In the genomic region with DNA sequence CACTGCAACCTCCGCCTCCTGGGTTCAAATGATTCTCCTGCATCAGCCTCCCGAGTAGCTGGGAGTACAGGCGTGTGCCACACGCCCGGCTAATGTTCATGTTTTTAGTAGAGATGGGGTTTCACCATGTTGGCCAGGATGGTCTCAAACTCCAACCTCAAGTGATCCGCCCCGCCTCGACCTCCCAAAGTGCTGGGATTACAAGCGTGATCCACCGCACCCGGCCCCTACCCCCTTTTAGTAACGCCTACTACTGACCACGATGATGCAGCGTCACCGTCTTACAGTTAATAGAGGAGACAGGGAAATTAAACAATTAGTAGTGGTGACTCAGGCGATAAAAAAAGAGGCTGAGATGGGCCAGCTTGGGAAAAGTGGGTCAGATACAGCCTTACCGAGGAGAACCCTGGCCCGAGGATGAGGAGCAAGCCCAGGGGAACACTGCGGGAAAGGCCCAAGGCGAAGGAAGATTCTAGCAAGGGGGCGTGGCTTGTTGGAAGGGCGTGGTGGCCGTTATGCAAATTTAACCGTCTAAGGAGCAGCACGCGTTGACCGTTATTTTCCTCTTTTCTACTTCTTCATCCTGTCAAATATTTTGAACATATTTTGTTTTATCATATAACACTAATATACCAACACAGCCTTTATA, we compare ENCODE assay signal across 17 cellular contexts. TPM values are rescaled to one million over a fixed set of nuclear protein-coding genes. Genes with fewer than 3 reads are reported as not detected.
DNase-seq lines count a peak whose midpoint lies in the region; TF ChIP-seq lines count a peak whose summit lies in the region.
"Had no signal": no experiment of that assay in that cellular context is flagged by ENCODE, and none has a peak within 500 bp of the region (broad histone marks: within the 10 kb centered on the region; RNA-seq: fewer than 3 reads in every experiment).

No MANE protein-coding gene starts in this region.

- intact Hi-C loops in Caco-2 (cut with micrococcal nuclease; ENCODE audit: unreplicated experiment) = no loop called here
- intact Hi-C loops in activated CD4-positive, alpha-beta memory T cell treated with anti-CD3 and anti-CD28 coated beads for 36 hours (cut with micrococcal nuclease) = loop anchor here (10.0 kb wide), 3 partner anchors 622 to 1662 kb away; a partner anchor contains a TSS

- H3K36me3 ChIP-seq in Caco-2 (ENCODE audit: control insufficient read depth, insufficient read depth, low read length) = peaks cover 1% of the 10 kb centered on the region; the same call in 1 of the 2 replicates
- H3K36me3 ChIP-seq: prostate gland had no signal

- peak overlapping the region; percentile 84 for H3K4me3 Mint-ChIP-seq in Caco-2 (ENCODE audit: unreplicated experiment)
- H3K4me3 Mint-ChIP-seq in activated CD4-positive, alpha-beta memory T cell treated with anti-CD3 and anti-CD28 coated beads for 36 hours = no peak overlapping the region
- H3K4me3 Mint-ChIP-seq in immature natural killer cell = peak overlapping the region in 2 of 5 donors; percentile 30 to 44

- H3K27ac Mint-ChIP-seq in Caco-2 (ENCODE audit: unreplicated experiment) (peak overlapping the region; percentile 93), immature natural killer cell (peak overlapping the region; percentile 34 to 84 (median 68))
- H3K27ac Mint-ChIP-seq in activated CD4-positive, alpha-beta memory T cell treated with anti-CD3 and anti-CD28 coated beads for 36 hours = peak overlapping the region; percentile 33
- H3K27ac Mint-ChIP-seq: activated T-helper 2 cell treated with anti-CD3 and anti-CD28 coated beads, Interferon-gamma antibody, Interleukin-2, Interleukin-4, amounts not matched to agents 10 μg/mL and 5 μg/mL and 100 μg/mL, durations not matched to agents 14 hours and 24 hours and 36 hours had no signal

- no peak for TF ChIP-seq CTCF in 22Rv1 (IDR thresholded peaks at IDR 0.05)
- no peak for TF ChIP-seq CTCF in Caco-2 (IDR thresholded peaks at IDR 0.05; ENCODE audit: insufficient read depth in 1 of 2, low read depth in 1 of 2, low read length in 1 of 2, severe bottlenecking in 1 of 2, unreplicated experiment in 1 of 2)

- H3K9me3 Mint-ChIP-seq in Caco-2 (ENCODE audit: unreplicated experiment) = no peaks in the 10 kb centered on the region
- no peaks in the 10 kb centered on the region for H3K9me3 Mint-ChIP-seq in activated CD4-positive, alpha-beta memory T cell treated with anti-CD3 and anti-CD28 coated beads for 36 hours
- no peaks in the 10 kb centered on the region for H3K9me3 Mint-ChIP-seq in immature natural killer cell
- H3K9me3 Mint-ChIP-seq: activated T-helper 2 cell treated with anti-CD3 and anti-CD28 coated beads, Interferon-gamma antibody, Interleukin-2, Interleukin-4, amounts not matched to agents 10 μg/mL and 5 μg/mL and 100 μg/mL, durations not matched to agents 14 hours and 24 hours and 36 hours had no signal

- H3K9me3 ChIP-seq in Caco-2 = no peaks in the 10 kb centered on the region
- H3K9me3 ChIP-seq: prostate gland had no signal

- POLR2A ChIA-PET in Caco-2 (lab: Charles Lee) = no interaction called here
- POLR2A ChIA-PET in activated CD4-positive, alpha-beta memory T cell treated with anti-CD3 and anti-CD28 coated beads for 36 hours (lab: Charles Lee) = no interaction called here

- DNase-seq in Caco-2 (no peak), immature natural killer cell (peak in 1 of 3 donors; percentile 8), NCI-H510A treated with DMSO at 0.1 percent for 48 hours (lab: John Stamatoyannopoulos, UW) (no peak), NCI-H226 (no peak), HUDEP-2 (lab: John Stamatoyannopoulos, UW; ENCODE audit: unreplicated experiment in 76 of 76) (no peak), germinal center (ENCODE audit: low spot score) (no peak)
- DNase-seq in activated CD4-positive, alpha-beta memory T cell treated with anti-CD3 and anti-CD28 coated beads for 36 hours = no peak
- DNase-seq: activated CD4-positive, alpha-beta T cell treated with anti-CD3 and anti-CD28 coated beads for 1 hour; foreskin melanocyte; midbrain; NCI-H1694; NCI-H524 treated with DMSO at 0.1 percent for 48 hours; stimulated activated CD4-positive, alpha-beta T cell treated with anti-CD3 and anti-CD28 coated beads, Interleukin-12 subunit alpha, Interleukin-12 subunit beta, amount 100 ng/mL, for 4 hours had no signal

- BruUV-seq in Caco-2 (replicated peaks; lab: Mats Ljungman, UMichigan) = no TSS peak

- no peaks in the 10 kb centered on the region for H3K4me1 ChIP-seq in Caco-2

- H3K4me1 Mint-ChIP-seq in Caco-2 (ENCODE audit: low read depth, unreplicated experiment) = peaks cover 11% of the 10 kb centered on the region
- peaks cover 27% of the 10 kb centered on the region for H3K4me1 Mint-ChIP-seq in activated CD4-positive, alpha-beta memory T cell treated with anti-CD3 and anti-CD28 coated beads for 36 hours (ENCODE audit: low read depth)
- peaks cover 31 to 39% of the 10 kb centered on the region in 2 donors for H3K4me1 Mint-ChIP-seq in immature natural killer cell

- H3K27me3 Mint-ChIP-seq in Caco-2 (ENCODE audit: insufficient read depth, unreplicated experiment) (no peaks in the 10 kb centered on the region), immature natural killer cell (ENCODE audit: low read depth in 3 of 3) (peaks cover 12 to 22% (median 21%) of the 10 kb centered on the region in 3 donors)
- no peaks in the 10 kb centered on the region for H3K27me3 Mint-ChIP-seq in activated CD4-positive, alpha-beta memory T cell treated with anti-CD3 and anti-CD28 coated beads for 36 hours

- no peak overlapping the region for H3K4me3 ChIP-seq in Caco-2 (ENCODE audit: low read depth, low read length)
- H3K4me3 ChIP-seq: prostate gland had no signal

- CTCF ChIA-PET in Caco-2 (lab: Charles Lee) = no interaction called here
- CTCF ChIA-PET in activated CD4-positive, alpha-beta memory T cell treated with anti-CD3 and anti-CD28 coated beads for 36 hours (lab: Charles Lee) = no interaction called here

- H3K36me3 Mint-ChIP-seq in Caco-2 (ENCODE audit: insufficient read depth, unreplicated experiment) (peaks cover 31% of the 10 kb centered on the region), immature natural killer cell (peaks cover 9 to 19% (median 16%) of the 10 kb centered on the region in 3 donors)
- peaks cover 28% of the 10 kb centered on the region for H3K36me3 Mint-ChIP-seq in activated CD4-positive, alpha-beta memory T cell treated with anti-CD3 and anti-CD28 coated beads for 36 hours

- H3K27me3 ChIP-seq in Caco-2 (replicated peaks; ENCODE audit: control insufficient read depth, insufficient read depth, low read length) = no peaks in the 10 kb centered on the region

- H3K27ac ChIP-seq in 22Rv1 = peak overlapping the region; percentile 90; the same call in 1 of the 2 replicates
- H3K27ac ChIP-seq: prostate gland had no signal

RNA-seq across cellular contexts. Expression of a gene that starts 1.6 kb away (rescaled TPM):
- 31.1 and 32.1 TPM in 2 replicates for total RNA-seq in Caco-2 (2022)
- 10 to 100 TPM; 41.6 to 42.3 TPM for total RNA-seq in activated CD4-positive, alpha-beta memory T cell treated with anti-CD3 and anti-CD28 coated beads for 36 hours
- 10 to 100 TPM; 22.9 to 55.9 (median 27.6) TPM for polyA plus RNA-seq in immature natural killer cell

RNA-seq across cellular contexts. Expression of a gene that starts 50.2 kb away (rescaled TPM):
- total RNA-seq in Caco-2 (2022) = 11.4 and 12.9 TPM in 2 replicates
- total RNA-seq in activated CD4-positive, alpha-beta memory T cell treated with anti-CD3 and anti-CD28 coated beads for 36 hours = 10 to 100 TPM; 31.0 to 33.7 TPM
- polyA plus RNA-seq in immature natural killer cell = 1 to 10 TPM; 1.5 to 6.8 (median 6.5) TPM

RNA-seq across cellular contexts. Expression of a gene that starts 53.6 kb away (rescaled TPM):
- total RNA-seq in Caco-2 (2022) = not detected in 2 replicates
- total RNA-seq in activated CD4-positive, alpha-beta memory T cell treated with anti-CD3 and anti-CD28 coated beads for 36 hours = not detected
- polyA plus RNA-seq in immature natural killer cell = not detected
- total RNA-seq: activated T-helper 2 cell treated with anti-CD3 and anti-CD28 coated beads, Interferon-gamma antibody, Interleukin-2, Interleukin-4, amounts not matched to agents 10 μg/mL and 5 μg/mL and 100 μg/mL, durations not matched to agents 14 hours and 24 hours and 36 hours; bronchial epithelial cell had no signal

Comparison
In these comparisons a context has a peak if more than half of its experiments do, and no peak if none do; other contexts are left out.
1. H3K27ac Mint-ChIP-seq: peak in every context shown above with its lines; median percentile 93 in Caco-2; 68 in immature natural killer cell; 33 in activated CD4-positive, alpha-beta memory T cell treated with anti-CD3 and anti-CD28 coated beads for 36 hours.